Comparison of ENCODE assay signal across 10 cellular contexts in the genomic region with DNA sequence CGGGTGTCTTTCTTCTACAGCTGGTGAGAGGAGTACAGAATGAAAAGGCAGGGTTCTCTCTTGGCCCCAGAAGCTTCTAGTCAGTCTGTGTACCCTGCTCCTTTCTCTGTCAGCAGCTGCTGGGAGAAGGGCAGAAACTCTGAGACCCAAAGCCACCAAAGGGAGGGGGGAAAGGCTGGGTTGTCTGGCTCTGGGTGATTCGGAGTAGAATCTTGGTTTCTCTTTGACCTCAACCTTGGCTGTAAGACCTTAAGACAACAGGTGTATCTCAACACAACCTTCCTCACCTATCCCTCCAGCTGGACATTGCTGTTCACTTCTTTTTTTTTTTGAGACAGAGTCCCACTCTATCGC. TPM values are rescaled to one million over a fixed set of nuclear protein-coding genes. Genes with fewer than 3 reads are reported as not detected.
DNase-seq lines count a peak whose midpoint lies in the region; ATAC-seq and TF ChIP-seq lines count a peak whose summit lies in the region.
"Had no signal": no experiment of that assay in that cellular context is flagged by ENCODE, and none has a peak within 500 bp of the region (broad histone marks: within the 10 kb centered on the region; RNA-seq: fewer than 3 reads in every experiment).

No MANE protein-coding gene starts in this region.

- H3K36me3 Mint-ChIP-seq in naive thymus-derived CD8-positive, alpha-beta T cell: peaks cover 0 to 2% (median 0%) of the 10 kb centered on the region in 3 donors

- POLR2A ChIA-PET in naive thymus-derived CD8-positive, alpha-beta T cell (lab: Charles Lee): interaction anchor here (0.6 to 19.5 kb wide), 5 partner anchors 8 to 90 kb away, joined by 3 to 523 read pairs (median 253); a partner anchor contains a TSS

- H3K36me3 ChIP-seq in heart right ventricle (no peaks in the 10 kb centered on the region), body of pancreas (replicated peaks in 1 of 2; ENCODE audit: insufficient read depth in 1 of 2, low read depth in 2 of 2) (no peaks in the 10 kb centered on the region), upper lobe of right lung (no peaks in the 10 kb centered on the region)

- intact Hi-C loops in heart right ventricle (cut with DNase I) (no loop called here), Right ventricle myocardium inferior (cut with DNase I) (loop anchor here (10.0 kb wide), 1 partner anchor 241 kb away; no protein-coding TSS in a partner anchor), body of pancreas (cut with DNase I) (no loop called here), upper lobe of right lung (cut with DNase I) (no loop called here)

- H3K27me3 ChIP-seq in heart right ventricle (no peaks in the 10 kb centered on the region), body of pancreas (no peaks in the 10 kb centered on the region), upper lobe of right lung (no peaks in the 10 kb centered on the region)
- H3K27me3 ChIP-seq: foreskin keratinocyte had no signal

- H3K4me1 ChIP-seq in heart right ventricle (peaks cover 35 to 88% (median 75%) of the 10 kb centered on the region in 9 donors), body of pancreas (peaks cover 65% of the 10 kb centered on the region), upper lobe of right lung (peaks cover 76% of the 10 kb centered on the region)

- H3K4me3 ChIP-seq in heart right ventricle (peak overlapping the region in 1 of 10 donors; percentile 12), body of pancreas (no peak overlapping the region), upper lobe of right lung (no peak overlapping the region)

- H3K9me3 Mint-ChIP-seq in naive thymus-derived CD8-positive, alpha-beta T cell: no peaks in the 10 kb centered on the region

- H3K4me1 Mint-ChIP-seq in naive thymus-derived CD8-positive, alpha-beta T cell: peaks cover 68 to 98% (median 92%) of the 10 kb centered on the region in 4 donors

- peak overlapping the region; percentile 79 to 100 (median 96) for H3K27ac Mint-ChIP-seq in naive thymus-derived CD8-positive, alpha-beta T cell

- DNase-seq in heart right ventricle (no peak), Right ventricle myocardium inferior (ENCODE audit: missing footprints) (no peak), body of pancreas (no peak), upper lobe of right lung (no peak), GM10266 (ENCODE audit: extremely low spot score) (no peak), NCI-H345 treated with DMSO at 0.1 percent for 48 hours (lab: John Stamatoyannopoulos, UW; ENCODE audit: unreplicated experiment) (no peak)
- DNase-seq in naive thymus-derived CD8-positive, alpha-beta T cell: no peak
- DNase-seq: foreskin keratinocyte, NCI-H187 treated with DMSO at 0.1 percent for 48 hours had no signal

- H3K9me3 ChIP-seq in heart right ventricle (no peaks in the 10 kb centered on the region), body of pancreas (no peaks in the 10 kb centered on the region), upper lobe of right lung (no peaks in the 10 kb centered on the region)

- TF ChIP-seq CTCF in heart right ventricle (IDR thresholded peaks at IDR 0.05) (no peak), body of pancreas (IDR thresholded peaks at IDR 0.05) (no peak), upper lobe of right lung (IDR thresholded peaks at IDR 0.05) (no peak), GM10266 (IDR thresholded peaks at IDR 0.05; ENCODE audit: control insufficient read depth, insufficient read depth, low read depth, missing control alignments) (no peak)

- H3K27ac ChIP-seq in heart right ventricle (peak overlapping the region; percentile 31 to 99 (median 94)), body of pancreas (peak overlapping the region; percentile 75 to 98 (median 81)), upper lobe of right lung (peak overlapping the region; percentile 76)
- H3K27ac ChIP-seq: foreskin keratinocyte had no signal

- peak overlapping the region; percentile 33 to 84 (median 68) for H3K4me3 Mint-ChIP-seq in naive thymus-derived CD8-positive, alpha-beta T cell

- 63% methylated on average over 3 of the region's 3 CpGs for WGBS in heart right ventricle, 2 donors
- WGBS in body of pancreas, 2 donors: 36 to 43% methylated on average over 3 of the region's 3 CpGs

- ATAC-seq in heart right ventricle: no peak
- ATAC-seq in Right ventricle myocardium inferior: no peak
- ATAC-seq in body of pancreas: no peak
- no peak for ATAC-seq in naive thymus-derived CD8-positive, alpha-beta T cell
- no peak for ATAC-seq in upper lobe of right lung
- ATAC-seq in HG03196 (IDR thresholded peaks at IDR 0.05; ENCODE audit: unreplicated experiment): no peak
- ATAC-seq: foreskin keratinocyte had no signal

- TF ChIP-seq POLR2A in body of pancreas (IDR thresholded peaks at IDR 0.05): no peak

- no peaks in the 10 kb centered on the region for H3K27me3 Mint-ChIP-seq in naive thymus-derived CD8-positive, alpha-beta T cell

RNA-seq across cellular contexts. Expression of a gene that starts 3.3 kb away (rescaled TPM):
- total RNA-seq in heart right ventricle (10 to 100 TPM in 7 of 10 donors, 1 to 10 TPM in 3; 5.5 to 41.3 (median 29.9) TPM), Right ventricle myocardium inferior (24.9 TPM), body of pancreas (1 to 10 TPM; 2.3 to 5.9 TPM), upper lobe of right lung (24.9 TPM)
- 10 to 100 TPM in 1 of 2 donors, 1 to 10 TPM in 1; 7.1 to 24.4 TPM for polyA plus RNA-seq in heart right ventricle
- 10 to 100 TPM; 18.2 to 19.2 TPM for total RNA-seq in naive thymus-derived CD8-positive, alpha-beta T cell
- polyA plus RNA-seq in naive thymus-derived CD8-positive, alpha-beta T cell: 1 to 10 TPM; 3.9 to 9.9 (median 6.4) TPM

RNA-seq across cellular contexts. Expression of a gene that starts 18.1 kb away (rescaled TPM):
- total RNA-seq in heart right ventricle: 10 to 100 TPM; 26.3 to 57.4 (median 37.7) TPM
- polyA plus RNA-seq in heart right ventricle: 10 to 100 TPM; 45.5 to 65.0 TPM
- 51.4 TPM for total RNA-seq in Right ventricle myocardium inferior
- 100 to 1,000 TPM in 1 of 2 donors, 10 to 100 TPM in 1; 75.5 to 157 TPM for total RNA-seq in body of pancreas
- total RNA-seq in naive thymus-derived CD8-positive, alpha-beta T cell: 100 to 1,000 TPM; 132 to 135 TPM
- 10 to 100 TPM in 1 of 3 donors, 1 to 10 TPM in 2; 6.8 to 12.8 (median 9.2) TPM for polyA plus RNA-seq in naive thymus-derived CD8-positive, alpha-beta T cell
- total RNA-seq in upper lobe of right lung: 84.4 TPM

RNA-seq across cellular contexts. Expression of a gene that starts 36.6 kb away (rescaled TPM):
- total RNA-seq in heart right ventricle (10 to 100 TPM; 39.9 to 56.8 (median 43.7) TPM), Right ventricle myocardium inferior (49.1 TPM), body of pancreas (10 to 100 TPM; 51.7 to 59.4 TPM), upper lobe of right lung (106 TPM)
- 10 to 100 TPM; 21.3 to 41.0 TPM for polyA plus RNA-seq in heart right ventricle
- total RNA-seq in naive thymus-derived CD8-positive, alpha-beta T cell: 100 to 1,000 TPM; 153 to 162 TPM
- 10 to 100 TPM; 33.5 to 46.9 (median 40.6) TPM for polyA plus RNA-seq in naive thymus-derived CD8-positive, alpha-beta T cell

RNA-seq across cellular contexts. Expression of a gene that starts 41.0 kb away (rescaled TPM):
- total RNA-seq in heart right ventricle (100 to 1,000 TPM in 1 of 10 donors, 10 to 100 TPM in 9; 59.8 to 102 (median 69.7) TPM), Right ventricle myocardium inferior (88.3 TPM), body of pancreas (10 to 100 TPM; 37.9 to 61.6 TPM), upper lobe of right lung (55.6 TPM)
- polyA plus RNA-seq in heart right ventricle: 10 to 100 TPM; 29.8 to 44.2 TPM
- 10 to 100 TPM; 53.6 to 54.2 TPM for total RNA-seq in naive thymus-derived CD8-positive, alpha-beta T cell
- polyA plus RNA-seq in naive thymus-derived CD8-positive, alpha-beta T cell: 10 to 100 TPM; 11.3 to 23.3 (median 22.2) TPM

RNA-seq across cellular contexts. Expression of a gene that starts 49.5 kb away (rescaled TPM):
- total RNA-seq in heart right ventricle: 10 to 100 TPM; 46.7 to 63.2 (median 58.4) TPM
- polyA plus RNA-seq in heart right ventricle: 10 to 100 TPM; 47.2 to 75.6 TPM
- 53.9 TPM for total RNA-seq in Right ventricle myocardium inferior
- 10 to 100 TPM; 34.9 to 38.7 TPM for total RNA-seq in body of pancreas
- 100 to 1,000 TPM; 104 TPM for total RNA-seq in naive thymus-derived CD8-positive, alpha-beta T cell
- 10 to 100 TPM; 37.3 to 67.7 (median 42.1) TPM for polyA plus RNA-seq in naive thymus-derived CD8-positive, alpha-beta T cell
- 81.3 TPM for total RNA-seq in upper lobe of right lung
